ENCODE assay signal across 23 cellular contexts in the genomic region with DNA sequence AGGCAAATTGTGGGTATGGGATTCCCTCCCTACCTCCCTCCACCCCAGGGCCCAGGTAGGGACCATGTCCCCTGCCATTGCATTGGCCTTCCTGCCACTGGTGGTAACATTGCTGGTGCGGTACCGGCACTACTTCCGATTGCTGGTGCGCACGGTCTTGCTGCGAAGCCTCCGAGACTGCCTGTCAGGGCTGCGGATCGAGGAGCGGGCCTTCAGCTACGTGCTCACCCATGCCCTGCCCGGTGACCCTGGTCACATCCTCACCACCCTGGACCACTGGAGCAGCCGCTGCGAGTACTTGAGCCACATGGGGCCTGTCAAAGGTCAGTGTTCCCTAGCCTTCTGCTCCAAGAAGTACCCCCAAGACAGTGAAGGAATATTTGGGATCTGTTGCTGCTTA. TPM values are rescaled to one million over a fixed set of nuclear protein-coding genes. Genes with fewer than 3 reads are reported as not detected.
DNase-seq lines count a peak whose midpoint lies in the region; ATAC-seq, FAIRE-seq and TF ChIP-seq lines count a peak whose summit lies in the region.
"Had no signal": no experiment of that assay in that cellular context is flagged by ENCODE, and none has a peak within 500 bp of the region (broad histone marks: within the 10 kb centered on the region; RNA-seq: fewer than 3 reads in every experiment).

A gene with protein sequence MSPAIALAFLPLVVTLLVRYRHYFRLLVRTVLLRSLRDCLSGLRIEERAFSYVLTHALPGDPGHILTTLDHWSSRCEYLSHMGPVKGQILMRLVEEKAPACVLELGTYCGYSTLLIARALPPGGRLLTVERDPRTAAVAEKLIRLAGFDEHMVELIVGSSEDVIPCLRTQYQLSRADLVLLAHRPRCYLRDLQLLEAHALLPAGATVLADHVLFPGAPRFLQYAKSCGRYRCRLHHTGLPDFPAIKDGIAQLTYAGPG (plus strand): TSS at position 37 of the 400 bp plus-strand sequence. CDS start 28 bp downstream, at position 65.

- H3K27ac ChIP-seq in 22Rv1 (peak within 1 kb of the TSS; percentile 82; the same call in 1 of the 2 replicates), small intestine (ENCODE audit: low read depth in 1 of 2, low read length in 1 of 2) (no peak within 1 kb of the TSS)
- no peak within 1 kb of the TSS for H3K27ac ChIP-seq in CD8-positive, alpha-beta memory T cell (ENCODE audit: low read depth, low read length)
- H3K27ac ChIP-seq: brain microvascular endothelial cell, C4-2B, vagina had no signal

- H3K27me3 ChIP-seq in CD8-positive, alpha-beta memory T cell (ENCODE audit: insufficient read depth, low read length, poor library complexity, severe bottlenecking): no peaks in the 10 kb centered on the region
- H3K27me3 ChIP-seq in small intestine (ENCODE audit: control insufficient read depth in 2 of 2, insufficient read depth in 2 of 2, low read length in 2 of 2): no peaks in the 10 kb centered on the region
- H3K27me3 ChIP-seq: brain microvascular endothelial cell, sigmoid colon, vagina had no signal

- H3K4me1 Mint-ChIP-seq in CD8-positive, alpha-beta memory T cell: peaks cover 30 to 36% (median 33%) of the 10 kb centered on the region in 3 donors
- peaks cover 34% of the 10 kb centered on the region for H3K4me1 Mint-ChIP-seq in central memory CD8-positive, alpha-beta T cell
- peaks cover 32% of the 10 kb centered on the region for H3K4me1 Mint-ChIP-seq in neural crest cell

- no peak for ATAC-seq in central memory CD8-positive, alpha-beta T cell (replicated peaks; ENCODE audit: extremely low read depth, poor library complexity, severe bottlenecking)
- ATAC-seq in HG03139 (IDR thresholded peaks at IDR 0.05; ENCODE audit: unreplicated experiment): no peak
- no peak for ATAC-seq in GM21737 (IDR thresholded peaks at IDR 0.05; ENCODE audit: unreplicated experiment)
- ATAC-seq: SK-N-SH treated with all-trans-retinoic acid at 6 μM for 48 hours had no signal

- no peaks in the 10 kb centered on the region for H3K9me3 Mint-ChIP-seq in CD8-positive, alpha-beta memory T cell
- H3K9me3 Mint-ChIP-seq in central memory CD8-positive, alpha-beta T cell: no peaks in the 10 kb centered on the region
- peaks cover 3% of the 10 kb centered on the region for H3K9me3 Mint-ChIP-seq in neural crest cell
- H3K9me3 Mint-ChIP-seq: activated T-helper 2 cell treated with anti-CD3 and anti-CD28 coated beads, Interferon-gamma antibody, Interleukin-2, Interleukin-4, amounts not matched to agents 10 μg/mL and 5 μg/mL and 100 μg/mL, durations not matched to agents 14 hours and 24 hours and 36 hours had no signal

- H3K27ac Mint-ChIP-seq in CD8-positive, alpha-beta memory T cell: peak within 1 kb of the TSS in 7 of 8 donors; percentile 23 to 95 (median 66)
- H3K27ac Mint-ChIP-seq in central memory CD8-positive, alpha-beta T cell (ENCODE audit: low read depth): peak within 1 kb of the TSS; percentile 86
- H3K27ac Mint-ChIP-seq in neural crest cell (ENCODE audit: unreplicated experiment): peak within 1 kb of the TSS; percentile 8

- WGBS in small intestine, 3 donors: 93 to 96% (median 96%) methylated on average over 14 of the region's 14 CpGs

- no peaks in the 10 kb centered on the region for H3K27me3 Mint-ChIP-seq in CD8-positive, alpha-beta memory T cell
- H3K27me3 Mint-ChIP-seq in central memory CD8-positive, alpha-beta T cell: no peaks in the 10 kb centered on the region
- no peaks in the 10 kb centered on the region for H3K27me3 Mint-ChIP-seq in neural crest cell (ENCODE audit: low read depth)

- peak within 1 kb of the TSS in 3 of 7 donors; percentile 25 to 63 (median 47) for H3K4me3 Mint-ChIP-seq in CD8-positive, alpha-beta memory T cell
- H3K4me3 Mint-ChIP-seq in central memory CD8-positive, alpha-beta T cell: no peak within 1 kb of the TSS
- peak within 1 kb of the TSS; percentile 52 for H3K4me3 Mint-ChIP-seq in neural crest cell

- peaks cover 5 to 35% (median 6%) of the 10 kb centered on the region in 3 donors for H3K36me3 Mint-ChIP-seq in CD8-positive, alpha-beta memory T cell
- peaks cover 13% of the 10 kb centered on the region for H3K36me3 Mint-ChIP-seq in central memory CD8-positive, alpha-beta T cell (ENCODE audit: insufficient read depth)
- H3K36me3 Mint-ChIP-seq in neural crest cell (ENCODE audit: low read depth): peaks cover 4% of the 10 kb centered on the region

- H3K4me1 ChIP-seq in CD8-positive, alpha-beta memory T cell (ENCODE audit: insufficient read depth, low read length): peaks cover 27% of the 10 kb centered on the region
- peaks cover 0 to 3% of the 10 kb centered on the region in 2 donors for H3K4me1 ChIP-seq in small intestine (ENCODE audit: control insufficient read depth in 2 of 2, insufficient read depth in 1 of 2, low read depth in 1 of 2, low read length in 1 of 2)

- no peak for DNase-seq in CD8-positive, alpha-beta memory T cell
- no peak for DNase-seq in central memory CD8-positive, alpha-beta T cell (ENCODE audit: low spot score in 2 of 2)
- no peak for DNase-seq in neural crest cell (ENCODE audit: low read depth, low spot score)
- DNase-seq in activated CD4-positive, alpha-beta T cell treated with anti-CD3 and anti-CD28 coated beads for 48 hours: no peak
- DNase-seq in small intestine: no peak
- DNase-seq: activated CD4-positive, alpha-beta T cell treated with anti-CD3 and anti-CD28 coated beads for 1 hour; brain microvascular endothelial cell; DMS153; kidney glomerular epithelial cell; NCI-H2171; NCI-H524 treated with DMSO at 0.1 percent for 48 hours; sigmoid colon had no signal

- no peak within 1 kb of the TSS for H3K4me3 ChIP-seq in CD8-positive, alpha-beta memory T cell (ENCODE audit: low read length)
- H3K4me3 ChIP-seq in small intestine (ENCODE audit: low read depth in 1 of 2, low read length in 2 of 2): no peak within 1 kb of the TSS
- H3K4me3 ChIP-seq: sigmoid colon, vagina had no signal

- peaks cover 6% of the 10 kb centered on the region for H3K36me3 ChIP-seq in CD8-positive, alpha-beta memory T cell (ENCODE audit: insufficient read depth, low read length)
- no peaks in the 10 kb centered on the region for H3K36me3 ChIP-seq in small intestine (ENCODE audit: control insufficient read depth in 2 of 2, insufficient read depth in 2 of 2, low read length in 2 of 2)
- H3K36me3 ChIP-seq: brain microvascular endothelial cell had no signal

- POLR2A ChIA-PET in CD8-positive, alpha-beta memory T cell (lab: Charles Lee): interaction anchor here (0.5 kb wide), 1 partner anchor 49 kb away, joined by 3 read pairs; no protein-coding TSS in a partner anchor

- FAIRE-seq in small intestine (lab: Jason Lieb, UNC): no peak

- H3K9me3 ChIP-seq in CD8-positive, alpha-beta memory T cell (ENCODE audit: low read length): no peaks in the 10 kb centered on the region
- H3K9me3 ChIP-seq in small intestine (ENCODE audit: control insufficient read depth, low read depth): no peaks in the 10 kb centered on the region
- H3K9me3 ChIP-seq: sigmoid colon, vagina had no signal

- CTCF ChIA-PET in CD8-positive, alpha-beta memory T cell (lab: Charles Lee): interaction anchor here (1.2 kb wide), 1 partner anchor 20 kb away, joined by 3 read pairs; no protein-coding TSS in a partner anchor

- TF ChIP-seq CTCF in 22Rv1 (IDR thresholded peaks at IDR 0.05) (no peak), neural crest cell (conservative IDR thresholded peaks at IDR 0.05) (no peak)

RNA-seq across cellular contexts. Expression of the gene that starts here (rescaled TPM):
- total RNA-seq in CD8-positive, alpha-beta memory T cell: not detected
- not detected for polyA plus RNA-seq in CD8-positive, alpha-beta memory T cell
- total RNA-seq in neural crest cell: not detected in 2 replicates
- not detected for polyA plus RNA-seq in small intestine
- total RNA-seq: activated T-helper 2 cell treated with anti-CD3 and anti-CD28 coated beads, Interferon-gamma antibody, Interleukin-2, Interleukin-4, amounts not matched to agents 10 μg/mL and 5 μg/mL and 100 μg/mL, durations not matched to agents 14 hours and 24 hours and 36 hours; glomerular endothelial cell; sigmoid colon; temporal lobe; vagina had no signal
- polyA plus RNA-seq: adipose tissue, AG04450, sigmoid colon had no signal

Comparison
In these comparisons a context has a peak if more than half of its experiments do, and no peak if none do; other contexts are left out.
1. H3K27ac Mint-ChIP-seq: peak in every context shown above with its lines; median percentile 86 in central memory CD8-positive, alpha-beta T cell; 66 in CD8-positive, alpha-beta memory T cell; 8 in neural crest cell.